8 cellular contexts compared by ENCODE assay signal in the genomic region with DNA sequence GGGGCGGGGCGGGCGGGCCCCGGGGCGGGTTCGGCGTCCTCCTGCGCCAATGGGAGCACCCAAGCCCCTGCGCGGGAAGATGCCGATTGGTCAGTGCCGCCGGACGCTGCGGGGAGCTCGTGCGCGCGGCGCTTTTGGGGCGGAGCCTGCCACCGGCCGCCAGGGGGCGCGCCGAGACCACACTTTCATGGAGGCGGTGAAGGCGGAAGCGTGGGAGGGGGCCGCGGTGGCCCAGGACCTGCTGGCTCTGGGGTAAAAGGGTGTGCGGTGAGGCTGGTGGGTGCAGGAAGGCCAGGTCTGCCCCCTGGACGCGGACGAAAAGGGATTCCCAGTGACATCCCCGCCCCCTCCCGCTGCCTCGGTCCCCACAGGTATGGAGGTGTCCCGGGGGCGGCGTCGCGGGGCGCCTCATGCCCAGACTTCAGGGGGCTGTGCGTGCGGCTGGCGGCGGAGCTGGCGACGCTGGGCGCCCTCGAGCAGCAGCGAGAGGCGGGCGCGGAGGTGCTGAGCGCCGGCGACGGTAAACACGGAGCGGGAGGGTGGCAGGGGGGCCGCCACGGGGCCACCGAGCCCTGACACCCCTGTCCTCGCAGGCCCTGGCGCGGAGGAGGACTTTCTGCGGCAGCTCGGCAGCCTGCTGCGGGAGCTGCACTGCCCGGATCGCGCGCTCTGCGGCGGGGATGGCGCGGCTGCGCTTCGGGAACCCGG. TPM values are rescaled to one million over a fixed set of nuclear protein-coding genes. Genes with fewer than 3 reads are reported as not detected.
DNase-seq lines count a peak whose midpoint lies in the region; ATAC-seq, FAIRE-seq and TF ChIP-seq lines count a peak whose summit lies in the region.

Gene FAM98C (plus strand): TSS at position 127 of the 708 bp plus-strand sequence. CDS start 61 bp downstream, at position 188.

- peak within 1 kb of the TSS; percentile 62 for H3K4me2 ChIP-seq in neural cell (ENCODE audit: low read length)

- TF ChIP-seq EP300 in neural cell (conservative IDR thresholded peaks at IDR 0.05; ENCODE audit: poor library complexity, severe bottlenecking) (peak; percentile 19), stomach (IDR thresholded peaks at IDR 0.05) (no peak)

- H3K4me3 ChIP-seq in RWPE2 (ENCODE audit: severe bottlenecking) (peak within 1 kb of the TSS; percentile 97), fibroblast of the aortic adventitia (ENCODE audit: low read depth, low read length) (peak within 1 kb of the TSS; percentile 93), neural cell (ENCODE audit: low read length) (peak within 1 kb of the TSS; percentile 95), stomach (peak within 1 kb of the TSS; percentile 70 to 100 (median 78))

- peak within 1 kb of the TSS; percentile 79 for H3K9ac ChIP-seq in neural cell (ENCODE audit: low read length)

- H3K9me2 ChIP-seq in neural cell (ENCODE audit: insufficient read depth, low read length), result no peaks in the 10 kb centered on the region

- TF ChIP-seq RAD21 in neural cell (conservative IDR thresholded peaks at IDR 0.05), result peak; percentile 98

- TF ChIP-seq POLR2A in H54 (IDR thresholded peaks at IDR 0.05; ENCODE audit: low read depth, low read length) (peak; percentile 51; the same call in 1 of the 2 replicates), stomach (IDR thresholded peaks at IDR 0.05) (no peak)

- H3K36me3 ChIP-seq in RWPE2 (ENCODE audit: low read depth), result peaks cover 9% of the 10 kb centered on the region
- H3K36me3 ChIP-seq in neural cell (ENCODE audit: insufficient read depth, low read length), result no peaks in the 10 kb centered on the region
- H3K36me3 ChIP-seq in stomach, result peaks cover 8 to 35% (median 31%) of the 10 kb centered on the region in 4 donors

- no peak for FAIRE-seq in H54 (lab: Jason Lieb, UNC)

- DNase-seq in ELR (ENCODE audit: low read depth) (peak; percentile 95), H54 (ENCODE audit: insufficient read length, low spot score) (peak; percentile 100), LoVo (ENCODE audit: low spot score) (peak; percentile 97), RWPE2 (ENCODE audit: low spot score) (peak; percentile 95), fibroblast of the aortic adventitia (ENCODE audit: low read depth) (peak; percentile 93), stomach (peak; percentile 98)
- DNase-seq in activated T-helper 9 cell treated with anti-CD3 and anti-CD28 coated beads, Interleukin-2, amount 50 U/mL, for 16 hours (ENCODE audit: low read depth), result peak; percentile 97

- peak within 1 kb of the TSS; percentile 29 for H3K27ac ChIP-seq in RWPE2 (ENCODE audit: poor library complexity, severe bottlenecking)
- peak within 1 kb of the TSS; percentile 85 for H3K27ac ChIP-seq in neural cell (ENCODE audit: low read length)
- peak within 1 kb of the TSS; percentile 84 to 93 (median 91) for H3K27ac ChIP-seq in stomach

- no peaks in the 10 kb centered on the region for H3K9me3 ChIP-seq in RWPE2 (ENCODE audit: severe bottlenecking)
- no peaks in the 10 kb centered on the region for H3K9me3 ChIP-seq in neural cell (ENCODE audit: low read length)
- no peaks in the 10 kb centered on the region for H3K9me3 ChIP-seq in stomach

- H3F3A ChIP-seq in neural cell (ENCODE audit: insufficient read depth, low read length, poor library complexity, severe bottlenecking), result peaks cover 3% of the 10 kb centered on the region

- peak; percentile 94 for ATAC-seq in RWPE2 (ENCODE audit: low read depth)

- no peaks in the 10 kb centered on the region for H3K79me2 ChIP-seq in neural cell (replicated peaks; ENCODE audit: insufficient read depth, low read length)

- 0 to 1% (median 0%) methylated on average over 10 to 82 of the region's 82 CpGs for WGBS in stomach, 5 donors

- no peaks in the 10 kb centered on the region for H3K27me3 ChIP-seq in RWPE2 (ENCODE audit: insufficient read depth, poor library complexity, severe bottlenecking)
- H3K27me3 ChIP-seq in neural cell (ENCODE audit: insufficient read depth, low read depth, low read length), result no peaks in the 10 kb centered on the region
- peaks cover 0 to 29% (median 18%) of the 10 kb centered on the region in 3 donors for H3K27me3 ChIP-seq in stomach

- TF ChIP-seq CTCF in RWPE2 (IDR thresholded peaks at IDR 0.05; ENCODE audit: poor library complexity, severe bottlenecking), result peak; percentile 97
- TF ChIP-seq CTCF in fibroblast of the aortic adventitia (IDR thresholded peaks at IDR 0.05; ENCODE audit: insufficient read depth, low read length), result peak; percentile 71
- TF ChIP-seq CTCF in neural cell (IDR thresholded peaks at IDR 0.05; ENCODE audit: poor library complexity, severe bottlenecking), result peak; percentile 99
- TF ChIP-seq CTCF in stomach (IDR thresholded peaks at IDR 0.05), result peak in 6 of 7 experiments; percentile 88 to 100 (median 98)

- peak within 1 kb of the TSS; percentile 56 for H2AFZ ChIP-seq in neural cell (ENCODE audit: low read depth, low read length)

- no peaks in the 10 kb centered on the region for H4K20me1 ChIP-seq in neural cell (ENCODE audit: insufficient read depth)

- intact Hi-C loops in stomach (cut with DNase I; ENCODE audit: low total_unique reads), result no loop called here

- H3K4me1 ChIP-seq in RWPE2 (ENCODE audit: insufficient read depth, poor library complexity, severe bottlenecking), result no peaks in the 10 kb centered on the region
- H3K4me1 ChIP-seq in stomach, result peaks cover 10 to 21% (median 15%) of the 10 kb centered on the region in 4 donors

TF ChIP-seq in neural cell, 6 proteins besides CTCF, POLR2A, EP300 and RAD21:
- peak; percentile 65 for TF ChIP-seq REST (IDR thresholded peaks at IDR 0.05; ENCODE audit: borderline replicate concordance)
- TF ChIP-seq EZH2 (IDR thresholded peaks at IDR 0.05; ENCODE audit: borderline replicate concordance, insufficient read depth, low read length, poor library complexity, severe bottlenecking), result no peak
- peak; percentile 87 for TF ChIP-seq SMC3 (conservative IDR thresholded peaks at IDR 0.05; ENCODE audit: poor library complexity)
- peak; percentile 61 for TF ChIP-seq POLR2AphosphoS5 (IDR thresholded peaks at IDR 0.05)
- peak; percentile 89 for TF ChIP-seq MXI1 (conservative IDR thresholded peaks at IDR 0.05; ENCODE audit: poor library complexity, severe bottlenecking)
- TF ChIP-seq TAF1 (IDR thresholded peaks at IDR 0.05; ENCODE audit: low read depth), result peak; percentile 82
TF ChIP-seq in neural cell: peak in this region for 5.

RNA-seq across cellular contexts. Expression of gene FAM98C, which starts in this region (rescaled TPM):
- total RNA-seq in fibroblast of the aortic adventitia (ENCODE audit: low replicate concordance), result 11.9 and 46.0 TPM in 2 replicates
- polyA plus RNA-seq in neural cell, result 57.0 and 79.3 TPM in 2 replicates
- polyA minus RNA-seq in neural cell, result 24.4 and 29.5 TPM in 2 replicates
- 100 to 1,000 TPM in 1 of 5 donors, 10 to 100 TPM in 3, 1 to 10 TPM in 1; 4.0 to 222 (median 18.7) TPM for total RNA-seq in stomach
- 10 to 100 TPM; 18.3 to 40.7 (median 35.1) TPM for polyA plus RNA-seq in stomach

Comparison
In these comparisons a context has a peak if more than half of its experiments do, and no peak if none do; other contexts are left out.
1. Peak in every context shown above with its lines: DNase-seq, ATAC-seq, H3K4me3 ChIP-seq and H3K27ac ChIP-seq.
2. H3K27ac ChIP-seq: peak in every context shown above with its lines; median percentile 91 in stomach; 85 in neural cell; 29 in RWPE2.